9 cellular contexts compared by ENCODE assay signal in genomic region chr2:46098606-46099005, GRCh38.
DNase-seq lines count a peak whose midpoint lies in the region; ATAC-seq and TF ChIP-seq lines count a peak whose summit lies in the region.
"Had no signal": no experiment of that assay in that cellular context is flagged by ENCODE, and none has a peak within 500 bp of the region (broad histone marks: within the 10 kb centered on the region; RNA-seq: fewer than 3 reads in every experiment).

No MANE protein-coding gene starts in this region.

- no CpG with 5 or more reads among the region's 1 CpG for WGBS in IMR-90 (ENCODE audit: extremely low coverage in 2 of 2, insufficient read length in 1 of 2), 2 experiments
- 0% methylated on average over 1 of the region's 1 CpG for WGBS in mammary epithelial cell (ENCODE audit: low coverage, missing lambda C conversion rate)
- WGBS in lung, 2 donors, result 55 to 56% methylated on average over 1 of the region's 1 CpG

- CTCF ChIA-PET in IMR-90 (lab: Yijun Ruan, JAX), result interaction anchor here (1.3 to 1.9 kb wide), 2 partner anchors 14 to 36 kb away, joined by 3 to 7 read pairs; no protein-coding TSS in a partner anchor
- CTCF ChIA-PET in mammary epithelial cell (lab: Charles Lee; ENCODE audit: low non-redundant PET), result interaction anchor here (0.6 kb wide), 2 partner anchors 24 to 125 kb away, joined by 3 to 4 read pairs; no protein-coding TSS in a partner anchor

- TF ChIP-seq RAD21 in IMR-90 (IDR thresholded peaks at IDR 0.05; ENCODE audit: low read length), result no peak

- peak overlapping the region; percentile 77 to 90 for H4K8ac ChIP-seq in IMR-90 (ENCODE audit: low read depth in 2 of 2, low read length in 2 of 2)

- H3K9me3 ChIP-seq in IMR-90 (ENCODE audit: control insufficient read depth, insufficient read depth, low read length), result 0 out of 2 replicates have a peak, but pooled peaks cover 3% of the 10 kb centered on the region
- peaks cover 3% of the 10 kb centered on the region for H3K9me3 ChIP-seq in mammary epithelial cell (replicated peaks; ENCODE audit: insufficient read depth, low read length)
- H3K9me3 ChIP-seq in lung (ENCODE audit: control insufficient read depth in 2 of 2, insufficient read depth in 1 of 2, low read length in 1 of 2), result no peaks in the 10 kb centered on the region

- H2BK120ac ChIP-seq in IMR-90 (ENCODE audit: low read depth, low read length), result peak overlapping the region; percentile 93

- H3K36me3 ChIP-seq in IMR-90 (ENCODE audit: control insufficient read depth, insufficient read depth, low read length) (peaks cover 3% of the 10 kb centered on the region; the same call in 1 of the 2 replicates), mammary epithelial cell (ENCODE audit: insufficient read depth, low read length) (no peaks in the 10 kb centered on the region), lung (ENCODE audit: control insufficient read depth in 2 of 2, insufficient read depth in 2 of 2, low read length in 2 of 2) (peaks cover 0 to 4% of the 10 kb centered on the region in 2 donors)

- dilution Hi-C loops in IMR-90 (cut with HindIII; ENCODE audit: low sequenced_read_pairs, unreplicated experiment) (no loop called here), mammary epithelial cell (cut with HindIII; ENCODE audit: low sequenced_read_pairs) (no loop called here)

- peak overlapping the region; percentile 73 for H3K18ac ChIP-seq in IMR-90 (ENCODE audit: low read depth, low read length)

- peak overlapping the region; percentile 97 for H3K23ac ChIP-seq in IMR-90 (ENCODE audit: low read depth, low read length)

- POLR2A ChIA-PET in IMR-90 (lab: Charles Lee; ENCODE audit: unreplicated experiment), result interaction anchor here (1.4 kb wide), 1 partner anchor 199 kb away, joined by 3 read pairs; no protein-coding TSS in a partner anchor

- DNase-seq in AG20443 (ENCODE audit: low spot score) (peak; percentile 72), IMR-90 (peak; percentile 92), mammary epithelial cell (peak; percentile 86), lung (ENCODE audit: low spot score) (no peak), NCI-H146 treated with DMSO at 0.1 percent for 48 hours (lab: John Stamatoyannopoulos, UW; ENCODE audit: unreplicated experiment) (no peak), G401 (ENCODE audit: low spot score) (no peak), NCI-H2227 treated with DMSO at 0.1 percent for 48 hours (lab: John Stamatoyannopoulos, UW) (no peak)
- DNase-seq: anterior cingulate cortex had no signal

- peak overlapping the region; percentile 97 for H2BK5ac ChIP-seq in IMR-90 (ENCODE audit: low read depth, low read length, poor library complexity, severe bottlenecking)

- intact Hi-C loops in IMR-90 (cut with micrococcal nuclease), result loop anchor here (5.0 kb wide), 1 partner anchor 79 kb away; no protein-coding TSS in a partner anchor
- intact Hi-C loops in mammary epithelial cell (cut with micrococcal nuclease), result loop anchor here (1.0 to 5.0 kb wide), 2 partner anchors 19 to 74 kb away; no protein-coding TSS in a partner anchor

- H3K27me3 ChIP-seq in IMR-90 (ENCODE audit: control insufficient read depth, insufficient read depth, low read length) (no peaks in the 10 kb centered on the region), mammary epithelial cell (ENCODE audit: insufficient read depth, low read length) (no peaks in the 10 kb centered on the region), lung (ENCODE audit: control insufficient read depth, insufficient read depth) (no peaks in the 10 kb centered on the region)

- peak overlapping the region; percentile 86 for H3K56ac ChIP-seq in IMR-90 (ENCODE audit: extremely low read depth, insufficient read depth, low read length)

- H4K91ac ChIP-seq in IMR-90 (ENCODE audit: insufficient read depth, low read depth, low read length), result peak overlapping the region; percentile 95

- peak overlapping the region; percentile 94 for H2AK5ac ChIP-seq in IMR-90 (ENCODE audit: low read depth, low read length)

- peak overlapping the region; percentile 95 for H2BK20ac ChIP-seq in IMR-90 (ENCODE audit: low read depth, low read length)

- peak overlapping the region; percentile 97 for H2BK15ac ChIP-seq in IMR-90 (ENCODE audit: low read depth, low read length)

- peak; percentile 28; the same call in 1 of the 2 replicates for TF ChIP-seq POLR2A in IMR-90 (IDR thresholded peaks at IDR 0.05; ENCODE audit: low read depth, low read length)

- H3K14ac ChIP-seq in IMR-90 (replicated peaks; ENCODE audit: low read depth, low read length), result peak overlapping the region; percentile 82

- peak overlapping the region; percentile 41; the same call in 1 of the 2 replicates for H3K4me2 ChIP-seq in IMR-90 (ENCODE audit: low read depth, low read length)
- peak overlapping the region; percentile 48 for H3K4me2 ChIP-seq in mammary epithelial cell (ENCODE audit: insufficient read depth, low read depth, low read length)

- H4K20me1 ChIP-seq in IMR-90 (ENCODE audit: insufficient read depth, low read length), result no peaks in the 10 kb centered on the region
- H4K20me1 ChIP-seq in mammary epithelial cell (ENCODE audit: insufficient read depth, low read length), result no peaks in the 10 kb centered on the region

- TF ChIP-seq CTCF in IMR-90 (conservative IDR thresholded peaks at IDR 0.05; ENCODE audit: low read depth, low read length), result no peak
- TF ChIP-seq CTCF in mammary epithelial cell (conservative IDR thresholded peaks at IDR 0.05 in 1 of 2, IDR thresholded peaks at IDR 0.05 in 1 of 2; ENCODE audit: extremely low read depth in 1 of 2, insufficient read depth in 1 of 2, low read depth in 1 of 2, low read length in 2 of 2), result no peak
- no peak for TF ChIP-seq CTCF in lung (IDR thresholded peaks at IDR 0.05; ENCODE audit: control extremely low read depth, extremely low read depth)

- peak overlapping the region; percentile 96 for H3K4ac ChIP-seq in IMR-90 (ENCODE audit: low read depth, low read length)

- H2AFZ ChIP-seq in IMR-90 (replicated peaks; ENCODE audit: low read length, poor library complexity) (peak overlapping the region; percentile 59), mammary epithelial cell (ENCODE audit: low read depth, low read length) (peak overlapping the region; percentile 29)

- H3K9ac ChIP-seq in IMR-90 (ENCODE audit: low read depth, low read length) (peak overlapping the region; percentile 32; the same call in 1 of the 2 replicates), mammary epithelial cell (ENCODE audit: insufficient read depth, low read length) (no peak overlapping the region)

- H4K5ac ChIP-seq in IMR-90 (ENCODE audit: low read depth, low read length), result peak overlapping the region; percentile 50

- H3K79me2 ChIP-seq in mammary epithelial cell (ENCODE audit: insufficient read depth, low read length), result no peaks in the 10 kb centered on the region

- peaks cover 8 to 36% of the 10 kb centered on the region in 2 experiments for H3K79me1 ChIP-seq in IMR-90 (ENCODE audit: low read depth in 1 of 2, low read length in 2 of 2)

- ATAC-seq in IMR-90 (ENCODE audit: low read depth), result peak; percentile 75
- ATAC-seq in lung (ENCODE audit: insufficient read depth, low FRiP score), result no peak
- no peak for ATAC-seq in HG03521 (IDR thresholded peaks at IDR 0.05; ENCODE audit: unreplicated experiment)

- BruUV-seq in IMR-90 (replicated peaks; lab: Mats Ljungman, UMichigan), result no TSS peak
- BruUV-seq in mammary epithelial cell (replicated peaks; lab: Mats Ljungman, UMichigan), result no TSS peak

- in situ Hi-C loops in IMR-90 (cut with MboI; ENCODE audit: low sequenced_read_pairs) (no loop called here), mammary epithelial cell (cut with MboI; ENCODE audit: low sequenced_read_pairs in 2 of 2) (no loop called here), G401 (cut with HindIII; ENCODE audit: low sequenced_read_pairs) (no loop called here)

- peak overlapping the region; percentile 98 for H3K27ac ChIP-seq in IMR-90 (ENCODE audit: insufficient read depth, low read length)
- peak overlapping the region; percentile 89 for H3K27ac ChIP-seq in mammary epithelial cell (ENCODE audit: insufficient read depth, low read depth, low read length)
- peak overlapping the region; percentile 21 to 78 for H3K27ac ChIP-seq in lung (ENCODE audit: low read depth in 1 of 2, low read length in 1 of 2)

- H3K9me1 ChIP-seq in IMR-90 (ENCODE audit: insufficient read depth, low read length), result peaks cover 15% of the 10 kb centered on the region

- H3K4me3 ChIP-seq in IMR-90 (ENCODE audit: insufficient read depth, low read depth, low read length), result no peak overlapping the region
- no peak overlapping the region for H3K4me3 ChIP-seq in mammary epithelial cell (replicated peaks in 1 of 3; ENCODE audit: insufficient read depth in 1 of 3, low read depth in 2 of 3, low read length in 3 of 3)
- H3K4me3 ChIP-seq in lung, result no peak overlapping the region

- H2AK9ac ChIP-seq in IMR-90 (replicated peaks; ENCODE audit: low read depth, low read length, poor library complexity), result peak overlapping the region; percentile 66

- H3K4me1 ChIP-seq in IMR-90 (ENCODE audit: control insufficient read depth, insufficient read depth, low read length), result peaks cover 12% of the 10 kb centered on the region
- H3K4me1 ChIP-seq in mammary epithelial cell (ENCODE audit: insufficient read depth, low read length), result peaks cover 23% of the 10 kb centered on the region
- H3K4me1 ChIP-seq in lung (ENCODE audit: control insufficient read depth in 2 of 2, insufficient read depth in 2 of 2, low read length in 2 of 2), result peaks cover 4 to 8% of the 10 kb centered on the region in 2 donors

TF ChIP-seq in IMR-90, 13 proteins besides CTCF, POLR2A, EP300 and RAD21:
- TF ChIP-seq CHD1 (IDR thresholded peaks at IDR 0.05; ENCODE audit: low read depth, low read length) (no peak), CEBPB (IDR thresholded peaks at IDR 0.05; ENCODE audit: low read depth, low read length) (peak; percentile 83), SMC3 (IDR thresholded peaks at IDR 0.05; ENCODE audit: low read depth, low read length) (no peak), MAFK (IDR thresholded peaks at IDR 0.05; ENCODE audit: low read depth, low read length) (0 out of 2 replicates have a peak, but pooled peaks have one; percentile 1), FOS (IDR thresholded peaks at IDR 0.05; ENCODE audit: low read depth, low read length) (peak; percentile 50; the same call in 1 of the 2 replicates), MAZ (IDR thresholded peaks at IDR 0.05; ENCODE audit: borderline replicate concordance, low read depth, low read length) (no peak)

Comparison
In these comparisons a context has a peak if more than half of its experiments do, and no peak if none do; other contexts are left out.
1. DNase-seq: peak in AG20443 (single experiment), IMR-90 (single experiment) and mammary epithelial cell (single experiment); none in lung (single experiment), NCI-H146 treated with DMSO at 0.1 percent for 48 hours (single experiment), G401 (single experiment) and NCI-H2227 treated with DMSO at 0.1 percent for 48 hours (single experiment).
2. Peak in every context shown above with its lines, with median percentiles within 50 percentile points of each other: H3K27ac ChIP-seq.